Comparison of ENCODE assay signal across 16 cellular contexts in genomic region chr18:44536041-44536440, GRCh38.
DNase-seq lines count a peak whose midpoint lies in the region; TF ChIP-seq lines count a peak whose summit lies in the region.
"Had no signal": no experiment of that assay in that cellular context is flagged by ENCODE, and none has a peak within 500 bp of the region (broad histone marks: within the 10 kb centered on the region; RNA-seq: fewer than 3 reads in every experiment).

No MANE protein-coding gene starts in this region.

- H3K9me3 Mint-ChIP-seq in chondrocyte (ENCODE audit: low read depth): peaks cover 6% of the 10 kb centered on the region
- no peaks in the 10 kb centered on the region for H3K9me3 Mint-ChIP-seq in T-helper 2 cell treated with Interferon-gamma antibody and Interleukin-4, amounts not matched to agents 5 μg/mL and 100 μg/mL, for 36 hours
- H3K9me3 Mint-ChIP-seq: activated CD8-positive, alpha-beta T cell treated with anti-CD3 and anti-CD28 coated beads for 36 hours had no signal

- DNase-seq in AG08396 (ENCODE audit: low spot score) (peak; percentile 22), M059J (ENCODE audit: low read depth) (peak; percentile 91), chondrocyte (ENCODE audit: low spot score) (no peak), kidney tubule cell (ENCODE audit: low spot score) (peak; percentile 60), 8988T (no peak), NOMO-1 treated with dmso at 0.1 percent for 144 hours (lab: John Stamatoyannopoulos, UW; ENCODE audit: unreplicated experiment) (no peak), dermis blood vessel endothelial cell (no peak)
- DNase-seq in T-helper 2 cell treated with Interferon-gamma antibody and Interleukin-4, amounts not matched to agents 5 μg/mL and 100 μg/mL, for 36 hours (ENCODE audit: low spot score): no peak
- DNase-seq: activated CD8-positive, alpha-beta T cell treated with anti-CD3 and anti-CD28 coated beads for 36 hours; activated gamma-delta T cell; central memory CD4-positive, alpha-beta T cell; esophagus squamous epithelium; immature natural killer cell; stimulated activated CD4-positive, alpha-beta T cell treated with anti-CD3 and anti-CD28 coated beads, Interleukin-4, amount 100 ng/mL, for 4 hours; stimulated activated naive CD4-positive, alpha-beta T cell treated with Interleukin-2 at 50 U/mL for 16 hours; T-helper 17 cell had no signal

- H3K36me3 Mint-ChIP-seq in chondrocyte (ENCODE audit: low read depth): no peaks in the 10 kb centered on the region
- no peaks in the 10 kb centered on the region for H3K36me3 Mint-ChIP-seq in T-helper 2 cell treated with Interferon-gamma antibody and Interleukin-4, amounts not matched to agents 5 μg/mL and 100 μg/mL, for 36 hours (ENCODE audit: low read depth)

- no peaks in the 10 kb centered on the region for H3K27me3 Mint-ChIP-seq in chondrocyte (ENCODE audit: low read depth)
- no peaks in the 10 kb centered on the region for H3K27me3 Mint-ChIP-seq in T-helper 2 cell treated with Interferon-gamma antibody and Interleukin-4, amounts not matched to agents 5 μg/mL and 100 μg/mL, for 36 hours (ENCODE audit: low read depth)
- H3K27me3 Mint-ChIP-seq: T-helper 17 cell had no signal

- H3K4me1 Mint-ChIP-seq in chondrocyte (ENCODE audit: low read depth): peaks cover 47% of the 10 kb centered on the region
- H3K4me1 Mint-ChIP-seq in T-helper 2 cell treated with Interferon-gamma antibody and Interleukin-4, amounts not matched to agents 5 μg/mL and 100 μg/mL, for 36 hours (ENCODE audit: low read depth): no peaks in the 10 kb centered on the region
- H3K4me1 Mint-ChIP-seq: immature natural killer cell, T-helper 17 cell had no signal

- H3K27ac Mint-ChIP-seq in chondrocyte (ENCODE audit: unreplicated experiment): peak overlapping the region; percentile 39
- no peak overlapping the region for H3K27ac Mint-ChIP-seq in T-helper 2 cell treated with Interferon-gamma antibody and Interleukin-4, amounts not matched to agents 5 μg/mL and 100 μg/mL, for 36 hours
- H3K27ac Mint-ChIP-seq: activated CD8-positive, alpha-beta T cell treated with anti-CD3 and anti-CD28 coated beads for 36 hours; immature natural killer cell; T-helper 17 cell had no signal

- no peak for TF ChIP-seq CTCF in chondrocyte (IDR thresholded peaks at IDR 0.05)

- H3K4me3 Mint-ChIP-seq in chondrocyte (ENCODE audit: unreplicated experiment): no peak overlapping the region
- H3K4me3 Mint-ChIP-seq in T-helper 2 cell treated with Interferon-gamma antibody and Interleukin-4, amounts not matched to agents 5 μg/mL and 100 μg/mL, for 36 hours: no peak overlapping the region
- H3K4me3 Mint-ChIP-seq: activated CD8-positive, alpha-beta T cell treated with anti-CD3 and anti-CD28 coated beads for 36 hours; immature natural killer cell; T-helper 17 cell had no signal

Comparison
In these comparisons a context has a peak if more than half of its experiments do, and no peak if none do; other contexts are left out.
1. DNase-seq: peak in AG08396 (single experiment), M059J (single experiment) and kidney tubule cell (single experiment); none in chondrocyte (single experiment), 8988T (single experiment), T-helper 2 cell treated with Interferon-gamma antibody and Interleukin-4, amounts not matched to agents 5 μg/mL and 100 μg/mL, for 36 hours (single experiment), NOMO-1 treated with dmso at 0.1 percent for 144 hours (single experiment) and dermis blood vessel endothelial cell (single experiment).